8 cellular contexts compared by ENCODE assay signal in the genomic region with DNA sequence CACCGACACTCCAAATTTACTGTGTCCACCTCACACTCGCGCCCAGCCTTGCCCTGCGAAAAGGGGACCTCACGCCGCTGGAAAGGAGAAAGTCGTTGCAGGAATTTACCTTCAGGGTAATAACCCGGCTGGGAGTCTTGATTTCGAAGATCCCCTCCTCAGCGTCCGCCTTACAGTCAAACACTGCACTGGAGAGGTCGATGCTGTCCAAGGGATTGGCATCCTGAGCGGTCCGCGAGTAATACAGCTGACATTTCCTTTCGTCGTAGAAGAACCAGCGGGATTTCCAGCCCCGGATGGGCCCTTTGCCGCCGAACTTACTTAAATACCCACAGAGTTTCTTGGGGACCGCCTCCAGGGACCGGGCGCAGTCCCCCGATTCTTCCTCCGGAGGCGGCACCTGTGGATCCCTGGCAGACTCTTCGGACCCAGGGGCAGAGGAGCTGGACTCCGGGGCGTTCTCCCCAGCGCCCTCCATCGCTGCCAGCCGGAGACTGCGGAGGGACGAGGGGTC. TPM values are rescaled to one million over a fixed set of nuclear protein-coding genes. Genes with fewer than 3 reads are reported as not detected.
DNase-seq lines count a peak whose midpoint lies in the region; ATAC-seq and TF ChIP-seq lines count a peak whose summit lies in the region.

No MANE protein-coding gene starts in this region.

- intact Hi-C loops in MCF 10A (cut with micrococcal nuclease) = loop anchor here (5.0 kb wide), 1 partner anchor 198 kb away; the partner anchor contains the start of gene NANS
- intact Hi-C loops in left colon (cut with DNase I, micrococcal nuclease) = loop anchor here (5.0 to 10.0 kb wide), 3 partner anchors 50 to 333 kb away; partner anchors contain the start of gene TRMO (in 1 of the 2)

- H3K4me1 ChIP-seq in subcutaneous abdominal adipose tissue (ENCODE audit: control insufficient read depth in 5 of 5, insufficient read depth in 5 of 5, low read length in 5 of 5) = peaks cover 3 to 32% (median 17%) of the 10 kb centered on the region in 5 donors

- BruUV-seq in MCF 10A (replicated peaks; lab: Mats Ljungman, UMichigan) = TSS peak; percentile 80

- H3K27me3 Mint-ChIP-seq in MCF 10A (ENCODE audit: insufficient read depth, unreplicated experiment) = no peaks in the 10 kb centered on the region

- no peaks in the 10 kb centered on the region for H3K27me3 ChIP-seq in subcutaneous abdominal adipose tissue (ENCODE audit: control insufficient read depth in 5 of 5, insufficient read depth in 4 of 5, low read length in 5 of 5)

- H3K9ac ChIP-seq in subcutaneous abdominal adipose tissue (ENCODE audit: low read length in 5 of 5) = peak overlapping the region; percentile 35 to 90 (median 86)

- peaks cover 2% of the 10 kb centered on the region for H3K36me3 Mint-ChIP-seq in MCF 10A (ENCODE audit: insufficient read depth, unreplicated experiment)

- H3K27ac Mint-ChIP-seq in MCF 10A (ENCODE audit: low read depth, unreplicated experiment) = peak overlapping the region; percentile 98

- no peaks in the 10 kb centered on the region for H3K9me3 ChIP-seq in subcutaneous abdominal adipose tissue (ENCODE audit: control insufficient read depth in 5 of 5, low read length in 5 of 5)

- H3K4me1 Mint-ChIP-seq in MCF 10A (ENCODE audit: insufficient read depth, unreplicated experiment) = peaks cover 48% of the 10 kb centered on the region

- DNase-seq in GM10266 (ENCODE audit: extremely low spot score) (peak; percentile 42), LNCaP clone FGC (ENCODE audit: low read depth) (no peak), MCF 10A (ENCODE audit: unreplicated experiment) (no peak), left colon (peak in 1 of 2 donors; percentile 44), NCI-H1048 (lab: John Stamatoyannopoulos, UW) (no peak), DMS79 treated with DMSO at 0.1 percent for 48 hours (lab: John Stamatoyannopoulos, UW) (no peak)

- H3K4me3 Mint-ChIP-seq in MCF 10A (ENCODE audit: unreplicated experiment) = peak overlapping the region; percentile 96

- TF ChIP-seq CTCF in GM10266 (IDR thresholded peaks at IDR 0.05; ENCODE audit: control insufficient read depth, insufficient read depth, low read depth, missing control alignments) = no peak
- no peak for TF ChIP-seq CTCF in LNCaP clone FGC (IDR thresholded peaks at IDR 0.05; ENCODE audit: control insufficient read depth, extremely low read depth, insufficient read depth)
- no peak for TF ChIP-seq CTCF in MCF 10A (IDR thresholded peaks at IDR 0.05; ENCODE audit: unreplicated experiment)

- no peaks in the 10 kb centered on the region for H3K9me3 Mint-ChIP-seq in MCF 10A (ENCODE audit: unreplicated experiment)

- peak overlapping the region; percentile 95 for H3K27ac ChIP-seq in subcutaneous abdominal adipose tissue (ENCODE audit: low read depth, low read length)

- peaks cover 0 to 2% (median 0%) of the 10 kb centered on the region in 5 donors for H3K36me3 ChIP-seq in subcutaneous abdominal adipose tissue (ENCODE audit: control insufficient read depth in 5 of 5, insufficient read depth in 5 of 5, low read length in 5 of 5)

- CTCF ChIA-PET in MCF 10A (lab: Yijun Ruan, JAX) = interaction anchor here (0.7 to 6.5 kb wide), 10 partner anchors 8 to 66 kb away, joined by 3 to 61 read pairs (median 4); no protein-coding TSS in a partner anchor

- POLR2A ChIA-PET in MCF 10A (lab: Yijun Ruan, JAX) = interaction anchor here (0.5 to 5.5 kb wide), 27 partner anchors 9 to 1196 kb away, joined by 3 to 91 read pairs (median 8); partner anchors contain the start of genes ANP32B, CORO2A, NANS and NCBP1

- H3K4me3 ChIP-seq in LNCaP clone FGC (ENCODE audit: low read depth, low read length) = peak overlapping the region; percentile 89
- H3K4me3 ChIP-seq in subcutaneous abdominal adipose tissue (ENCODE audit: low read depth in 1 of 5, low read length in 5 of 5) = peak overlapping the region; percentile 77 to 94 (median 87)

- peak; percentile 28 for ATAC-seq in GM21529 (IDR thresholded peaks at IDR 0.05; ENCODE audit: unreplicated experiment)
- ATAC-seq in left colon = peak; percentile 34

RNA-seq across cellular contexts. Expression of gene TBC1D2, which starts 0.3 kb away (rescaled TPM):
- total RNA-seq in MCF 10A (2022) (58.4 and 62.7 TPM in 2 replicates), left colon (10 to 100 TPM; 26.0 to 28.3 TPM)
